Comparison of ENCODE assay signal across 1 cellular context in the genomic region with DNA sequence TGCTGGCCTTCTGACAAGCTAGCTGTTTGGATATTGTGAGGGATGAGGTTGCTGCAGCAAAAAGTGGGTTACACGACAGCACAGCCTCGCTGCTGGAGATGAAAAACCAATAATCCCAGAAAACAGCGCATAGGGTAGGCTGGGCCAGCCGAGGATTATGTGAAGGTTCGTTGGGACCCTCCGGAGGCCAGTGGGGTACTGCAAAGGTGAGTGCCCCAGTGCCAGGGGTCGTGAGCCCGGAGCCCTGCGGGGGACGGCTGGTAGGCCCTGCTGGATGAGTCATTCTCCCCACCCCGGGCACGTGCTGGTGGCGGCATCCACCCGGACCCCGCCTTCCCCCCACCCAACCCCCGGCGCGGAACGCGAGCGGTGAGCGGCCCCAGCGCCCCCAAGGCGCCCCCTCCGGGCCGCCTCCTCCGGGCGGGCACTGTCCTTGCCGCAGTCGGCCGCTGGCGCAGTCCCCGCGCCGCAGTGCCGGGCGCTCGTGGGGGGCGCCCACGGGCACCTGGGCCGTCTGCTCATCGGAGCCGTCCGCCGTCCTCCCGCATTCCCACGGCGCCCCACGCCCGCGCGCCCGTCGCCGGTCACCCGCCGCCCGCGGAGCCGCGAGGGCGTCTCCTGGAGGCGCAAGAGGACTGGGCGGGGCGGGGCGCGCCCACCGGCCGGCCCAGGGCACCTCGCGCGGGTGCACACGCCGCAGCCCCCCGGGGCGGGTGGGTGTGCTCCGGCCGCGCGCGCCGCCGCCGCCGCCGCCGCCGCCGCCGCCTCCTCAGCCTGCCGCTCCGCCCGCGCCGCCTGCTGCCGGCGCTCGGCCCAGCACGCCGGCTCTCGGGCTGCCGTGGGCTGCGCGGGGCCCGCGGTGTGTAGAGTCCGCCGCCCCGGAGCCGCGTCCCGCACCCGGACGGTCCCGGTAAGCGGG.
TF ChIP-seq lines count a peak whose summit lies in the region.

Gene PHF24 (plus strand): TSS at position 794 of the 919 bp plus-strand sequence. CDS start 13,014 bp downstream, outside the sequence.

TF ChIP-seq in GM23338, 12 proteins besides CTCF, POLR2A, EP300 and RAD21 (continued from another document):
- TF ChIP-seq, protein P1, sequence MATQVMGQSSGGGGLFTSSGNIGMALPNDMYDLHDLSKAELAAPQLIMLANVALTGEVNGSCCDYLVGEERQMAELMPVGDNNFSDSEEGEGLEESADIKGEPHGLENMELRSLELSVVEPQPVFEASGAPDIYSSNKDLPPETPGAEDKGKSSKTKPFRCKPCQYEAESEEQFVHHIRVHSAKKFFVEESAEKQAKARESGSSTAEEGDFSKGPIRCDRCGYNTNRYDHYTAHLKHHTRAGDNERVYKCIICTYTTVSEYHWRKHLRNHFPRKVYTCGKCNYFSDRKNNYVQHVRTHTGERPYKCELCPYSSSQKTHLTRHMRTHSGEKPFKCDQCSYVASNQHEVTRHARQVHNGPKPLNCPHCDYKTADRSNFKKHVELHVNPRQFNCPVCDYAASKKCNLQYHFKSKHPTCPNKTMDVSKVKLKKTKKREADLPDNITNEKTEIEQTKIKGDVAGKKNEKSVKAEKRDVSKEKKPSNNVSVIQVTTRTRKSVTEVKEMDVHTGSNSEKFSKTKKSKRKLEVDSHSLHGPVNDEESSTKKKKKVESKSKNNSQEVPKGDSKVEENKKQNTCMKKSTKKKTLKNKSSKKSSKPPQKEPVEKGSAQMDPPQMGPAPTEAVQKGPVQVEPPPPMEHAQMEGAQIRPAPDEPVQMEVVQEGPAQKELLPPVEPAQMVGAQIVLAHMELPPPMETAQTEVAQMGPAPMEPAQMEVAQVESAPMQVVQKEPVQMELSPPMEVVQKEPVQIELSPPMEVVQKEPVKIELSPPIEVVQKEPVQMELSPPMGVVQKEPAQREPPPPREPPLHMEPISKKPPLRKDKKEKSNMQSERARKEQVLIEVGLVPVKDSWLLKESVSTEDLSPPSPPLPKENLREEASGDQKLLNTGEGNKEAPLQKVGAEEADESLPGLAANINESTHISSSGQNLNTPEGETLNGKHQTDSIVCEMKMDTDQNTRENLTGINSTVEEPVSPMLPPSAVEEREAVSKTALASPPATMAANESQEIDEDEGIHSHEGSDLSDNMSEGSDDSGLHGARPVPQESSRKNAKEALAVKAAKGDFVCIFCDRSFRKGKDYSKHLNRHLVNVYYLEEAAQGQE (IDR thresholded peaks at IDR 0.05; ENCODE audit: unreplicated experiment), result no peak
- no peak for TF ChIP-seq EZH2 (IDR thresholded peaks at IDR 0.05; ENCODE audit: low read depth, unreplicated experiment)
- no peak for TF ChIP-seq ZNF331 (CRISPR knock-in tag; IDR thresholded peaks at IDR 0.05; ENCODE audit: low read depth)
- no peak for TF ChIP-seq NANOG (IDR thresholded peaks at IDR 0.05; ENCODE audit: borderline replicate concordance)
- no peak for TF ChIP-seq POLR2AphosphoS5 (IDR thresholded peaks at IDR 0.05; ENCODE audit: low read depth)
- no peak for TF ChIP-seq CREB1 (CRISPR knock-in tag; IDR thresholded peaks at IDR 0.05; ENCODE audit: low read depth)
- TF ChIP-seq, protein P2, sequence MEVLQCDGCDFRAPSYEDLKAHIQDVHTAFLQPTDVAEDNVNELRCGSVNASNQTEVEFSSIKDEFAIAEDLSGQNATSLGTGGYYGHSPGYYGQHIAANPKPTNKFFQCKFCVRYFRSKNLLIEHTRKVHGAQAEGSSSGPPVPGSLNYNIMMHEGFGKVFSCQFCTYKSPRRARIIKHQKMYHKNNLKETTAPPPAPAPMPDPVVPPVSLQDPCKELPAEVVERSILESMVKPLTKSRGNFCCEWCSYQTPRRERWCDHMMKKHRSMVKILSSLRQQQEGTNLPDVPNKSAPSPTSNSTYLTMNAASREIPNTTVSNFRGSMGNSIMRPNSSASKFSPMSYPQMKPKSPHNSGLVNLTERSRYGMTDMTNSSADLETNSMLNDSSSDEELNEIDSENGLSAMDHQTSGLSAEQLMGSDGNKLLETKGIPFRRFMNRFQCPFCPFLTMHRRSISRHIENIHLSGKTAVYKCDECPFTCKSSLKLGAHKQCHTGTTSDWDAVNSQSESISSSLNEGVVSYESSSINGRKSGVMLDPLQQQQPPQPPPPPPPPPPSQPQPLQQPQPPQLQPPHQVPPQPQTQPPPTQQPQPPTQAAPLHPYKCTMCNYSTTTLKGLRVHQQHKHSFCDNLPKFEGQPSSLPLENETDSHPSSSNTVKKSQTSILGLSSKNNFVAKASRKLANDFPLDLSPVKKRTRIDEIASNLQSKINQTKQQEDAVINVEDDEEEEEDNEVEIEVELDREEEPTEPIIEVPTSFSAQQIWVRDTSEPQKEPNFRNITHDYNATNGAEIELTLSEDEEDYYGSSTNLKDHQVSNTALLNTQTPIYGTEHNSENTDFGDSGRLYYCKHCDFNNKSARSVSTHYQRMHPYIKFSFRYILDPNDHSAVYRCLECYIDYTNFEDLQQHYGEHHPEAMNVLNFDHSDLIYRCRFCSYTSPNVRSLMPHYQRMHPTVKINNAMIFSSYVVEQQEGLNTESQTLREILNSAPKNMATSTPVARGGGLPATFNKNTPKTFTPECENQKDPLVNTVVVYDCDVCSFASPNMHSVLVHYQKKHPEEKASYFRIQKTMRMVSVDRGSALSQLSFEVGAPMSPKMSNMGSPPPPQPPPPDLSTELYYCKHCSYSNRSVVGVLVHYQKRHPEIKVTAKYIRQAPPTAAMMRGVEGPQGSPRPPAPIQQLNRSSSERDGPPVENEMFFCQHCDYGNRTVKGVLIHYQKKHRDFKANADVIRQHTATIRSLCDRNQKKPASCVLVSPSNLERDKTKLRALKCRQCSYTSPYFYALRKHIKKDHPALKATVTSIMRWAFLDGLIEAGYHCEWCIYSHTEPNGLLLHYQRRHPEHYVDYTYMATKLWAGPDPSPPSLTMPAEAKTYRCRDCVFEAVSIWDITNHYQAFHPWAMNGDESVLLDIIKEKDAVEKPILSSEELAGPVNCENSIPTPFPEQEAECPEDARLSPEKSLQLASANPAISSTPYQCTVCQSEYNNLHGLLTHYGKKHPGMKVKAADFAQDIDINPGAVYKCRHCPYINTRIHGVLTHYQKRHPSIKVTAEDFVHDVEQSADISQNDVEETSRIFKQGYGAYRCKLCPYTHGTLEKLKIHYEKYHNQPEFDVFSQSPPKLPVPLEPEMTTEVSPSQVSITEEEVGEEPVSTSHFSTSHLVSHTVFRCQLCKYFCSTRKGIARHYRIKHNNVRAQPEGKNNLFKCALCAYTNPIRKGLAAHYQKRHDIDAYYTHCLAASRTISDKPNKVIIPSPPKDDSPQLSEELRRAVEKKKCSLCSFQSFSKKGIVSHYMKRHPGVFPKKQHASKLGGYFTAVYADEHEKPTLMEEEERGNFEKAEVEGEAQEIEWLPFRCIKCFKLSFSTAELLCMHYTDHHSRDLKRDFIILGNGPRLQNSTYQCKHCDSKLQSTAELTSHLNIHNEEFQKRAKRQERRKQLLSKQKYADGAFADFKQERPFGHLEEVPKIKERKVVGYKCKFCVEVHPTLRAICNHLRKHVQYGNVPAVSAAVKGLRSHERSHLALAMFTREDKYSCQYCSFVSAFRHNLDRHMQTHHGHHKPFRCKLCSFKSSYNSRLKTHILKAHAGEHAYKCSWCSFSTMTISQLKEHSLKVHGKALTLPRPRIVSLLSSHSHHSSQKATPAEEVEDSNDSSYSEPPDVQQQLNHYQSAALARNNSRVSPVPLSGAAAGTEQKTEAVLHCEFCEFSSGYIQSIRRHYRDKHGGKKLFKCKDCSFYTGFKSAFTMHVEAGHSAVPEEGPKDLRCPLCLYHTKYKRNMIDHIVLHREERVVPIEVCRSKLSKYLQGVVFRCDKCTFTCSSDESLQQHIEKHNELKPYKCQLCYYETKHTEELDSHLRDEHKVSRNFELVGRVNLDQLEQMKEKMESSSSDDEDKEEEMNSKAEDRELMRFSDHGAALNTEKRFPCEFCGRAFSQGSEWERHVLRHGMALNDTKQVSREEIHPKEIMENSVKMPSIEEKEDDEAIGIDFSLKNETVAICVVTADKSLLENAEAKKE (CRISPR knock-in tag; IDR thresholded peaks at IDR 0.05), result no peak
- TF ChIP-seq, protein P3, sequence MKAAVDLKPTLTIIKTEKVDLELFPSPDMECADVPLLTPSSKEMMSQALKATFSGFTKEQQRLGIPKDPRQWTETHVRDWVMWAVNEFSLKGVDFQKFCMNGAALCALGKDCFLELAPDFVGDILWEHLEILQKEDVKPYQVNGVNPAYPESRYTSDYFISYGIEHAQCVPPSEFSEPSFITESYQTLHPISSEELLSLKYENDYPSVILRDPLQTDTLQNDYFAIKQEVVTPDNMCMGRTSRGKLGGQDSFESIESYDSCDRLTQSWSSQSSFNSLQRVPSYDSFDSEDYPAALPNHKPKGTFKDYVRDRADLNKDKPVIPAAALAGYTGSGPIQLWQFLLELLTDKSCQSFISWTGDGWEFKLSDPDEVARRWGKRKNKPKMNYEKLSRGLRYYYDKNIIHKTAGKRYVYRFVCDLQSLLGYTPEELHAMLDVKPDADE (IDR thresholded peaks at IDR 0.05), result no peak
- TF ChIP-seq ZNF114 (CRISPR knock-in tag; IDR thresholded peaks at IDR 0.05), result no peak
